ENCODE assay signal across 7 cellular contexts in genomic region chrX:49282647-49283011, GRCh38. TPM values are rescaled to one million over a fixed set of nuclear protein-coding genes. Genes with fewer than 3 reads are reported as not detected.
DNase-seq lines count a peak whose midpoint lies in the region; ATAC-seq and TF ChIP-seq lines count a peak whose summit lies in the region.

No MANE protein-coding gene starts in this region.

- ATAC-seq in HG03039 (IDR thresholded peaks at IDR 0.05; ENCODE audit: unreplicated experiment) = no peak

- H3K4me3 ChIP-seq in fibroblast of the aortic adventitia (ENCODE audit: low read depth, low read length) (no peak overlapping the region), rectal smooth muscle tissue (ENCODE audit: low read length) (peak overlapping the region; percentile 41), OCI-LY7 (ENCODE audit: low read depth, low read length, poor library complexity, severe bottlenecking) (no peak overlapping the region)

- peaks cover 3% of the 10 kb centered on the region for H3K27me3 ChIP-seq in rectal smooth muscle tissue (ENCODE audit: control insufficient read depth, insufficient read depth, low read length)

- H3K4me2 ChIP-seq in OCI-LY7 (ENCODE audit: low read length) = no peak overlapping the region

- no peaks in the 10 kb centered on the region for H3K9me2 ChIP-seq in OCI-LY7 (ENCODE audit: insufficient read depth, low read length)

- CTCF ChIA-PET in OCI-LY7 (lab: Charles Lee; ENCODE audit: unreplicated experiment) = no interaction called here

- H3K79me2 ChIP-seq in OCI-LY7 (ENCODE audit: insufficient read depth, low read depth, low read length) = no peaks in the 10 kb centered on the region

- POLR2A ChIA-PET in OCI-LY7 (lab: Charles Lee) = interaction anchor here (0.6 kb wide), 1 partner anchor 92 kb away, joined by 4 read pairs; no protein-coding TSS in a partner anchor

- TF ChIP-seq CTCF in fibroblast of the aortic adventitia (IDR thresholded peaks at IDR 0.05; ENCODE audit: insufficient read depth, low read length) = peak; percentile 30
- no peak for TF ChIP-seq CTCF in OCI-LY7 (conservative IDR thresholded peaks at IDR 0.05; ENCODE audit: low read length)

- H4K20me1 ChIP-seq in OCI-LY7 (ENCODE audit: insufficient read depth, low read length) = no peaks in the 10 kb centered on the region

- DNase-seq in GM03348 (ENCODE audit: low spot score) (peak; percentile 9), NCI-H82 treated with DMSO at 0.1 percent for 48 hours (lab: John Stamatoyannopoulos, UW; ENCODE audit: unreplicated experiment) (peak; percentile 82), fibroblast of the aortic adventitia (ENCODE audit: low read depth) (peak; percentile 44), OCI-LY7 (ENCODE audit: low spot score) (no peak), NAMALWA (ENCODE audit: low spot score) (no peak)

- H3K4me1 ChIP-seq in rectal smooth muscle tissue (ENCODE audit: control insufficient read depth, insufficient read depth, low read length) = no peaks in the 10 kb centered on the region
- no peaks in the 10 kb centered on the region for H3K4me1 ChIP-seq in OCI-LY7 (ENCODE audit: insufficient read depth, low read length, poor library complexity, severe bottlenecking)

- no TSS peak for BruUV-seq in OCI-LY7 (replicated peaks; lab: Mats Ljungman, UMichigan)

- intact Hi-C loops in OCI-LY7 (cut with micrococcal nuclease; ENCODE audit: unreplicated experiment) = no loop called here

- no peaks in the 10 kb centered on the region for H3K9me3 ChIP-seq in OCI-LY7 (ENCODE audit: low read length)

- H2AFZ ChIP-seq in OCI-LY7 (ENCODE audit: low read length) = no peak overlapping the region

- no peaks in the 10 kb centered on the region for H3K36me3 ChIP-seq in rectal smooth muscle tissue (ENCODE audit: control insufficient read depth, insufficient read depth, low read length)
- H3K36me3 ChIP-seq in OCI-LY7 (ENCODE audit: insufficient read depth, low read length) = no peaks in the 10 kb centered on the region

- H3K27ac ChIP-seq in rectal smooth muscle tissue (ENCODE audit: low read depth, low read length) = no peak overlapping the region
- no peak overlapping the region for H3K27ac ChIP-seq in OCI-LY7 (ENCODE audit: low read depth, low read length, poor library complexity, severe bottlenecking)

- H3K9ac ChIP-seq in rectal smooth muscle tissue (ENCODE audit: low read length) = no peak overlapping the region

RNA-seq across cellular contexts. Expression of gene PPP1R3F, which starts 13.0 kb away (rescaled TPM):
- total RNA-seq in fibroblast of the aortic adventitia (ENCODE audit: low replicate concordance) = 4.2 and 6.9 TPM in 2 replicates
- total RNA-seq in OCI-LY7 (2014; rRNA removed; shearing (Covaris generic)) = 5.1 and 11.8 TPM in 2 replicates
- 5.3 and 5.5 TPM in 2 replicates for total RNA-seq in OCI-LY7 (2022)

RNA-seq across cellular contexts. Expression of gene FOXP3, which starts 18.1 kb away (rescaled TPM):
- total RNA-seq in fibroblast of the aortic adventitia (ENCODE audit: low replicate concordance) = not detected in 2 replicates
- total RNA-seq in OCI-LY7 (2014; rRNA removed; shearing (Covaris generic)) = 0.06 TPM in 1 of 2 replicates, not detected in the other
- total RNA-seq in OCI-LY7 (2022) = 0.57 and 0.59 TPM in 2 replicates

RNA-seq across cellular contexts. Expression of gene GAGE10, which starts 20.8 kb away (rescaled TPM):
- not detected in 2 replicates for total RNA-seq in fibroblast of the aortic adventitia (ENCODE audit: low replicate concordance)
- not detected in 2 replicates for total RNA-seq in OCI-LY7 (2014; rRNA removed; shearing (Covaris generic))
- not detected in 2 replicates for total RNA-seq in OCI-LY7 (2022)

RNA-seq across cellular contexts. Expression of gene GAGE12J, which starts 39.2 kb away (rescaled TPM):
- total RNA-seq in fibroblast of the aortic adventitia (ENCODE audit: low replicate concordance) (not detected in 2 replicates), OCI-LY7 (2022) (not detected in 2 replicates)
- not detected in 2 replicates for total RNA-seq in OCI-LY7 (2014; rRNA removed; shearing (Covaris generic))

RNA-seq across cellular contexts. Expression of gene CCDC22, which starts 47.4 kb away (rescaled TPM):
- total RNA-seq in fibroblast of the aortic adventitia (ENCODE audit: low replicate concordance) = 6.5 and 13.6 TPM in 2 replicates
- total RNA-seq in OCI-LY7 (2014; rRNA removed; shearing (Covaris generic)) = not detected in 2 replicates
- 10.8 and 13.7 TPM in 2 replicates for total RNA-seq in OCI-LY7 (2022)

Comparison
In these comparisons a context has a peak if more than half of its experiments do, and no peak if none do; other contexts are left out.
1. DNase-seq: peak in GM03348 (single experiment), NCI-H82 treated with DMSO at 0.1 percent for 48 hours (single experiment) and fibroblast of the aortic adventitia (single experiment); none in OCI-LY7 (single experiment) and NAMALWA (single experiment).